33 cellular contexts compared by ENCODE assay signal in the genomic region with DNA sequence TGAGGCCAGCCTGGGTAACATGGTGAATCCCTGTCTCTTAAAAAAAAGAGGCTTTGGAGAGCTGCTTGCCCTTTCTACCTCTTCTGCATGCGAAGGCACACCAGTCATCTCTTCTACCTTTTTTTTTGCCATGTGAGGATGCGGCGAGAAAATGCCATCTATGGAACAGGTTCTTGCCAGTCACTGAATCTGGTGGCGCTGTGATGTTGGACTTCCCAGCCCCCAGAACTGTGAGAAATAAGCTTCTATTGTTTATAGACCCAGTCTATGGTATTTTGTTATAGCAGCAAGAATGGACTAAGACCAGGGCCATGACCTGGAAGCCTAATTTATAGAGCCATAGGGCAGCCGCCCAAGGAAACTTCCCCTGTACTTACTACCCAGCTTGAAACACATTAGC.
"Had no signal": no experiment of that assay in that cellular context is flagged by ENCODE, and none has a peak within 500 bp of the region (broad histone marks: within the 10 kb centered on the region; RNA-seq: fewer than 3 reads in every experiment).

No MANE protein-coding gene starts in this region.

- H3K4me3 Mint-ChIP-seq: activated CD4-positive, alpha-beta memory T cell treated with anti-CD3 and anti-CD28 coated beads for 36 hours; activated CD4-positive, alpha-beta T cell treated with anti-CD3 and anti-CD28 coated beads for 36 hours; activated CD4-positive, alpha-beta T cell treated with anti-CD3 and anti-CD28 coated beads, Interleukin-2, amount 10 ng/mL, durations not matched to agents 24 days and 14 days; activated CD8-positive, alpha-beta memory T cell treated with anti-CD3 and anti-CD28 coated beads, Interleukin-2, amount 10 ng/mL, durations not matched to agents 7 days and 5 days; activated CD8-positive, alpha-beta T cell treated with anti-CD3 and anti-CD28 coated beads, Interleukin-2, amount 10 ng/mL, durations not matched to agents 7 days and 5 days; activated naive CD4-positive, alpha-beta T cell treated with anti-CD3 and anti-CD28 coated beads for 36 hours; activated naive CD4-positive, alpha-beta T cell treated with anti-CD3 and anti-CD28 coated beads, Interleukin-2, amount 50 U/mL, for 24 hours; activated naive CD8-positive, alpha-beta T cell treated with anti-CD3 and anti-CD28 coated beads for 36 hours; activated naive CD8-positive, alpha-beta T cell treated with anti-CD3 and anti-CD28 coated beads, Interleukin-2, amount 50 U/mL, for 24 hours; activated T-helper 1 cell treated with anti-CD3 and anti-CD28 coated beads, Interleukin-12 subunit alpha, Interleukin-12 subunit beta, Interleukin-2, Interleukin-4 antibody, amounts not matched to agents 30 ng/mL and 10 ng/mL and 1 ng/mL, durations not matched to agents 14 hours and 24 hours and 36 hours; effector memory CD8-positive, alpha-beta T cell had no signal

- H3K9me3 Mint-ChIP-seq: activated naive CD4-positive, alpha-beta T cell treated with anti-CD3 and anti-CD28 coated beads, Interleukin-2, amount 50 U/mL, for 24 hours; effector memory CD8-positive, alpha-beta T cell had no signal

- H3K4me3 ChIP-seq: adrenal gland, body of pancreas, dorsolateral prefrontal cortex, esophagus muscularis mucosa, gastrocnemius medialis, heart left ventricle had no signal

- DNase-seq: activated CD4-positive, alpha-beta memory T cell treated with anti-CD3 and anti-CD28 coated beads for 36 hours; activated CD4-positive, alpha-beta T cell treated with anti-CD3 and anti-CD28 coated beads for 36 hours; activated CD4-positive, alpha-beta T cell treated with anti-CD3 and anti-CD28 coated beads, Interleukin-2, amount 10 ng/mL, durations not matched to agents 24 days and 14 days; activated CD4-positive, CD25-positive, alpha-beta regulatory T cell; activated CD4-positive, CD25-positive, alpha-beta regulatory T cell treated with anti-CD3 and anti-CD28 coated beads, Interleukin-2, amount 50 U/mL, for 72 hours; activated CD8-positive, alpha-beta memory T cell treated with anti-CD3 and anti-CD28 coated beads, Interleukin-2, amount 10 ng/mL, durations not matched to agents 7 days and 5 days; activated CD8-positive, alpha-beta memory T cell treated with anti-CD3 and anti-CD28 coated beads, Interleukin-2, amount 50 U/mL, for 4 hours; activated CD8-positive, alpha-beta T cell treated with anti-CD3 and anti-CD28 coated beads, Interleukin-2, amount 10 ng/mL, durations not matched to agents 7 days and 5 days; activated effector memory CD4-positive, alpha-beta T cell treated with anti-CD3 and anti-CD28 coated beads, Interleukin-2, amount 50 U/mL, for 16 hours; activated naive CD4-positive, alpha-beta T cell treated with anti-CD3 and anti-CD28 coated beads for 36 hours; activated naive CD8-positive, alpha-beta T cell treated with anti-CD3 and anti-CD28 coated beads for 36 hours; activated naive CD8-positive, alpha-beta T cell treated with anti-CD3 and anti-CD28 coated beads, Interleukin-2, amount 50 U/mL, for 24 hours; activated T-cell treated with anti-CD3 and anti-CD28 coated beads, Interleukin-2, amount 50 U/mL, for 1 hour; activated T-cell treated with anti-CD3 and anti-CD28 coated beads, Interleukin-2, amount 50 U/mL, for 48 hours; adrenal gland; amygdala; aorta; body of pancreas; caudate nucleus; cortex of kidney; dorsolateral prefrontal cortex; effector CD4-positive, alpha-beta T cell; effector memory CD8-positive, alpha-beta T cell; erythroblast; foreskin keratinocyte; gastrocnemius medialis; glutamatergic neuron; heart left ventricle; T-helper 2 cell had no signal

- H3K27ac ChIP-seq: adrenal gland, body of pancreas, esophagus muscularis mucosa, foreskin keratinocyte, gastrocnemius medialis, heart left ventricle had no signal

- H3K36me3 Mint-ChIP-seq: activated naive CD8-positive, alpha-beta T cell treated with anti-CD3 and anti-CD28 coated beads for 36 hours had no signal

- H3K36me3 ChIP-seq: adrenal gland, gastrocnemius medialis, heart left ventricle had no signal

- H3K9me3 ChIP-seq: adrenal gland, body of pancreas, gastrocnemius medialis had no signal

- H3K4me1 ChIP-seq: body of pancreas, foreskin keratinocyte, gastrocnemius medialis had no signal

- H3K4me1 Mint-ChIP-seq: activated CD4-positive, alpha-beta T cell treated with anti-CD3 and anti-CD28 coated beads for 36 hours; activated CD4-positive, alpha-beta T cell treated with anti-CD3 and anti-CD28 coated beads, Interleukin-2, amount 10 ng/mL, durations not matched to agents 24 days and 14 days; activated naive CD4-positive, alpha-beta T cell treated with anti-CD3 and anti-CD28 coated beads, Interleukin-2, amount 50 U/mL, for 24 hours; activated naive CD8-positive, alpha-beta T cell treated with anti-CD3 and anti-CD28 coated beads for 36 hours had no signal

- H3K27ac Mint-ChIP-seq: activated CD4-positive, alpha-beta memory T cell treated with anti-CD3 and anti-CD28 coated beads for 36 hours; activated CD4-positive, alpha-beta T cell treated with anti-CD3 and anti-CD28 coated beads for 36 hours; activated CD4-positive, alpha-beta T cell treated with anti-CD3 and anti-CD28 coated beads, Interleukin-2, amount 10 ng/mL, durations not matched to agents 24 days and 14 days; activated CD8-positive, alpha-beta memory T cell treated with anti-CD3 and anti-CD28 coated beads, Interleukin-2, amount 10 ng/mL, durations not matched to agents 7 days and 5 days; activated CD8-positive, alpha-beta T cell treated with anti-CD3 and anti-CD28 coated beads, Interleukin-2, amount 10 ng/mL, durations not matched to agents 7 days and 5 days; activated naive CD4-positive, alpha-beta T cell treated with anti-CD3 and anti-CD28 coated beads for 36 hours; activated naive CD4-positive, alpha-beta T cell treated with anti-CD3 and anti-CD28 coated beads, Interleukin-2, amount 50 U/mL, for 24 hours; activated naive CD8-positive, alpha-beta T cell treated with anti-CD3 and anti-CD28 coated beads for 36 hours; activated naive CD8-positive, alpha-beta T cell treated with anti-CD3 and anti-CD28 coated beads, Interleukin-2, amount 50 U/mL, for 24 hours; activated T-helper 1 cell treated with anti-CD3 and anti-CD28 coated beads, Interleukin-12 subunit alpha, Interleukin-12 subunit beta, Interleukin-2, Interleukin-4 antibody, amounts not matched to agents 30 ng/mL and 10 ng/mL and 1 ng/mL, durations not matched to agents 14 hours and 24 hours and 36 hours; activated T-helper 2 cell treated with anti-CD3 and anti-CD28 coated beads, Interferon-gamma antibody, Interleukin-2, Interleukin-4, amounts not matched to agents 10 μg/mL and 5 μg/mL and 100 μg/mL, durations not matched to agents 14 hours and 24 hours and 36 hours; effector memory CD8-positive, alpha-beta T cell had no signal

- ATAC-seq: activated CD4-positive, alpha-beta T cell treated with anti-CD3 and anti-CD28 coated beads for 36 hours; activated CD8-positive, alpha-beta memory T cell treated with anti-CD3 and anti-CD28 coated beads, Interleukin-2, amount 10 ng/mL, durations not matched to agents 7 days and 5 days; activated CD8-positive, alpha-beta T cell treated with anti-CD3 and anti-CD28 coated beads, Interleukin-2, amount 10 ng/mL, durations not matched to agents 7 days and 5 days; activated naive CD8-positive, alpha-beta T cell treated with anti-CD3 and anti-CD28 coated beads, Interleukin-2, amount 50 U/mL, for 24 hours; body of pancreas; effector memory CD8-positive, alpha-beta T cell; foreskin keratinocyte; gastrocnemius medialis; heart left ventricle had no signal

- H3K27me3 ChIP-seq: adrenal gland, body of pancreas, dorsolateral prefrontal cortex, esophagus muscularis mucosa, foreskin keratinocyte, gastrocnemius medialis, heart left ventricle had no signal

- H3K27me3 Mint-ChIP-seq: activated CD4-positive, alpha-beta memory T cell treated with anti-CD3 and anti-CD28 coated beads for 36 hours; activated CD4-positive, alpha-beta T cell treated with anti-CD3 and anti-CD28 coated beads for 36 hours; activated CD4-positive, alpha-beta T cell treated with anti-CD3 and anti-CD28 coated beads, Interleukin-2, amount 10 ng/mL, durations not matched to agents 24 days and 14 days; activated CD8-positive, alpha-beta memory T cell treated with anti-CD3 and anti-CD28 coated beads, Interleukin-2, amount 10 ng/mL, durations not matched to agents 7 days and 5 days; activated naive CD4-positive, alpha-beta T cell treated with anti-CD3 and anti-CD28 coated beads, Interleukin-2, amount 50 U/mL, for 24 hours; activated naive CD8-positive, alpha-beta T cell treated with anti-CD3 and anti-CD28 coated beads, Interleukin-2, amount 50 U/mL, for 24 hours; effector memory CD8-positive, alpha-beta T cell had no signal
